ENCODE assay signal across 14 cellular contexts in genomic region chr22:46653596-46653995, GRCh38. TPM values are rescaled to one million over a fixed set of nuclear protein-coding genes. Genes with fewer than 3 reads are reported as not detected.
DNase-seq lines count a peak whose midpoint lies in the region; ATAC-seq and TF ChIP-seq lines count a peak whose summit lies in the region.
"Had no signal": no experiment of that assay in that cellular context is flagged by ENCODE, and none has a peak within 500 bp of the region (broad histone marks: within the 10 kb centered on the region; RNA-seq: fewer than 3 reads in every experiment).

No MANE protein-coding gene starts in this region.

- H3K79me1 ChIP-seq in H9 (ENCODE audit: insufficient read depth, low read depth, low read length, poor library complexity, severe bottlenecking) = no peaks in the 10 kb centered on the region

- H4K91ac ChIP-seq in H9 (ENCODE audit: insufficient read length, low read depth, low read length) = no peak overlapping the region

- H3K14ac ChIP-seq in H9 (ENCODE audit: insufficient read depth, low read length) = no peak overlapping the region

- DNase-seq in left cardiac atrium = peak; percentile 21
- no peak for DNase-seq in Right ventricle myocardium superior
- peak; percentile 58 for DNase-seq in UCSD-AML1 (lab: John Stamatoyannopoulos, UW; ENCODE audit: unreplicated experiment)
- DNase-seq in superior temporal gyrus (ENCODE audit: extremely low spot score) = no peak
- DNase-seq in H9 = no peak
- DNase-seq: CD4-positive, alpha-beta T cell; NCI-H446 treated with DMSO at 0.1 percent for 48 hours; SIG-M5 had no signal

- H3K4me1 ChIP-seq in gastroesophageal sphincter = peaks cover 0 to 52% (median 26%) of the 10 kb centered on the region in 3 donors
- H3K4me1 ChIP-seq in H9 (ENCODE audit: insufficient read depth, low read length) = no peaks in the 10 kb centered on the region

- H3K79me2 ChIP-seq in H9 (ENCODE audit: insufficient read depth, low read length) = no peaks in the 10 kb centered on the region

- no peaks in the 10 kb centered on the region for H3K23me2 ChIP-seq in H9 (ENCODE audit: insufficient read length, low read depth, low read length, poor library complexity, severe bottlenecking)

- 70% methylated on average over 2 of the region's 8 CpGs; no CpG with 5 or more reads in 1 of the 2 donors for WGBS in gastroesophageal sphincter (ENCODE audit: low coverage in 1 of 2), 2 donors
- WGBS in H9 (ENCODE audit: extremely low coverage, insufficient read length, low lambda C conversion rate) = no CpG with 5 or more reads among the region's 8 CpGs

- H3K18ac ChIP-seq in H9 (ENCODE audit: insufficient read length, low read depth, low read length) = no peak overlapping the region

- H3T11ph ChIP-seq in H9 (ENCODE audit: low read length) = no peak overlapping the region

- no peaks in the 10 kb centered on the region for H3K27me3 ChIP-seq in gastroesophageal sphincter
- no peaks in the 10 kb centered on the region for H3K27me3 ChIP-seq in H9 (ENCODE audit: insufficient read depth, low read length)
- H3K27me3 ChIP-seq: cardiac muscle cell, neutrophil, tibial nerve had no signal

- no peak overlapping the region for H2AFZ ChIP-seq in H9 (ENCODE audit: low read length)

- intact Hi-C loops in left cardiac atrium (cut with DNase I) (no loop called here), Right ventricle myocardium superior (cut with DNase I) (no loop called here)

- H3K4ac ChIP-seq in H9 (ENCODE audit: low read depth, low read length) = no peak overlapping the region

- peak overlapping the region; percentile 86 for H3K27ac Mint-ChIP-seq in stimulated activated naive CD8-positive, alpha-beta T cell treated with anti-CD3 and anti-CD28 coated beads, Interleukin-15, Interleukin-2, amounts not matched to agents 100 ng/mL and 50 ng/mL, for 24 hours
- H3K27ac Mint-ChIP-seq in H9 = no peak overlapping the region
- H3K27ac Mint-ChIP-seq: CD4-positive, alpha-beta T cell had no signal

- H4K20me1 ChIP-seq in H9 (ENCODE audit: control insufficient read depth, insufficient read depth, insufficient read length) = no peaks in the 10 kb centered on the region

- no peak overlapping the region for H3K4me2 ChIP-seq in H9 (ENCODE audit: insufficient read depth, insufficient read length, low read length)

- H4K8ac ChIP-seq in H9 (replicated peaks; ENCODE audit: insufficient read length, low read depth, low read length) = no peak overlapping the region

- no peak overlapping the region for H3K9ac ChIP-seq in H9 (ENCODE audit: extremely low read depth, insufficient read length, low read length)

- H3K27me3 Mint-ChIP-seq in stimulated activated naive CD8-positive, alpha-beta T cell treated with anti-CD3 and anti-CD28 coated beads, Interleukin-15, Interleukin-2, amounts not matched to agents 100 ng/mL and 50 ng/mL, for 24 hours = no peaks in the 10 kb centered on the region
- H3K27me3 Mint-ChIP-seq in H9 (ENCODE audit: low read depth) = no peaks in the 10 kb centered on the region
- H3K27me3 Mint-ChIP-seq: CD4-positive, alpha-beta T cell had no signal

- no peak overlapping the region for H2BK12ac ChIP-seq in H9 (ENCODE audit: insufficient read length, low read depth, low read length)

- H3K9me3 Mint-ChIP-seq in stimulated activated naive CD8-positive, alpha-beta T cell treated with anti-CD3 and anti-CD28 coated beads, Interleukin-15, Interleukin-2, amounts not matched to agents 100 ng/mL and 50 ng/mL, for 24 hours = no peaks in the 10 kb centered on the region
- no peaks in the 10 kb centered on the region; a peak in 1 of 5 replicates for H3K9me3 Mint-ChIP-seq in H9
- H3K9me3 Mint-ChIP-seq: CD4-positive, alpha-beta T cell had no signal

- H2BK120ac ChIP-seq in H9 (ENCODE audit: low read depth, low read length, poor library complexity, severe bottlenecking) = no peak overlapping the region

- H3K9me3 ChIP-seq in gastroesophageal sphincter (no peaks in the 10 kb centered on the region), H9 (ENCODE audit: control insufficient read depth, low read depth, low read length) (no peaks in the 10 kb centered on the region)
- H3K9me3 ChIP-seq: neutrophil, tibial nerve had no signal

- H3K27ac ChIP-seq in gastroesophageal sphincter = peak overlapping the region in 3 of 4 donors; percentile 42 to 66 (median 57)
- no peak overlapping the region for H3K27ac ChIP-seq in H9 (ENCODE audit: insufficient read length, low read depth, low read length)
- H3K27ac ChIP-seq: neutrophil had no signal

- no peak overlapping the region for H3K4me3 ChIP-seq in gastroesophageal sphincter
- H3K4me3 ChIP-seq: cardiac muscle cell had no signal

- H3K36me3 ChIP-seq in gastroesophageal sphincter = peaks cover 0 to 7% of the 10 kb centered on the region in 2 donors
- H3K36me3 ChIP-seq: cardiac muscle cell had no signal

- no peaks in the 10 kb centered on the region for H3K36me3 Mint-ChIP-seq in stimulated activated naive CD8-positive, alpha-beta T cell treated with anti-CD3 and anti-CD28 coated beads, Interleukin-15, Interleukin-2, amounts not matched to agents 100 ng/mL and 50 ng/mL, for 24 hours (ENCODE audit: low read depth)
- no peaks in the 10 kb centered on the region for H3K36me3 Mint-ChIP-seq in H9 (ENCODE audit: insufficient read depth in 1 of 3, low read depth in 3 of 3)

- H4K5ac ChIP-seq in H9 (ENCODE audit: insufficient read length, low read depth, low read length) = no peak overlapping the region

- ATAC-seq in left cardiac atrium (no peak), Right ventricle myocardium superior (ENCODE audit: poor library complexity) (no peak), gastroesophageal sphincter (no peak), HG03565 (IDR thresholded peaks at IDR 0.05; ENCODE audit: unreplicated experiment) (no peak)

- H2BK20ac ChIP-seq in H9 (ENCODE audit: low read depth, low read length, poor library complexity, severe bottlenecking) = no peak overlapping the region

- H2AK5ac ChIP-seq in H9 (ENCODE audit: insufficient read length, low read length) = no peak overlapping the region

- no peak for TF ChIP-seq POLR2A in gastroesophageal sphincter (IDR thresholded peaks at IDR 0.05)

- TF ChIP-seq EP300 in gastroesophageal sphincter (IDR thresholded peaks at IDR 0.05) = no peak

- H3K4me1 Mint-ChIP-seq in stimulated activated naive CD8-positive, alpha-beta T cell treated with anti-CD3 and anti-CD28 coated beads, Interleukin-15, Interleukin-2, amounts not matched to agents 100 ng/mL and 50 ng/mL, for 24 hours (ENCODE audit: low read depth) = peaks cover 49% of the 10 kb centered on the region
- H3K4me1 Mint-ChIP-seq in H9 = peaks cover 7 to 12% of the 10 kb centered on the region in 2 experiments

- H3K23ac ChIP-seq in H9 (ENCODE audit: insufficient read length, low read depth, low read length) = no peak overlapping the region

- no peak overlapping the region for H3K56ac ChIP-seq in H9 (ENCODE audit: insufficient read length, low read depth, low read length)

- H2BK15ac ChIP-seq in H9 (ENCODE audit: low read depth, low read length) = no peak overlapping the region

- no peak overlapping the region for H2BK5ac ChIP-seq in H9 (ENCODE audit: insufficient read length, low read length)

- TF ChIP-seq CTCF in gastroesophageal sphincter (IDR thresholded peaks at IDR 0.05) (no peak), H9 (conservative IDR thresholded peaks at IDR 0.05) (no peak)

- H3K4me3 Mint-ChIP-seq in stimulated activated naive CD8-positive, alpha-beta T cell treated with anti-CD3 and anti-CD28 coated beads, Interleukin-15, Interleukin-2, amounts not matched to agents 100 ng/mL and 50 ng/mL, for 24 hours = peak overlapping the region; percentile 48
- H3K4me3 Mint-ChIP-seq in H9 = no peak overlapping the region
- H3K4me3 Mint-ChIP-seq: CD4-positive, alpha-beta T cell had no signal

RNA-seq across cellular contexts. Expression of gene GRAMD4, which starts 33.4 kb away (rescaled TPM):
- total RNA-seq in left cardiac atrium (10 to 100 TPM; 58.5 to 95.4 TPM), Right ventricle myocardium superior (80.7 TPM), gastroesophageal sphincter (10 to 100 TPM; 10.8 to 53.3 (median 33.2) TPM), H9 (2021) (19.8 and 20.4 TPM in 2 replicates)

Comparison
In these comparisons a context has a peak if more than half of its experiments do, and no peak if none do; other contexts are left out.
1. DNase-seq: peak in left cardiac atrium (single experiment) and UCSD-AML1 (single experiment); none in Right ventricle myocardium superior (single experiment), superior temporal gyrus (single experiment) and H9 (single experiment).